16 cellular contexts compared by ENCODE assay signal in the genomic region with DNA sequence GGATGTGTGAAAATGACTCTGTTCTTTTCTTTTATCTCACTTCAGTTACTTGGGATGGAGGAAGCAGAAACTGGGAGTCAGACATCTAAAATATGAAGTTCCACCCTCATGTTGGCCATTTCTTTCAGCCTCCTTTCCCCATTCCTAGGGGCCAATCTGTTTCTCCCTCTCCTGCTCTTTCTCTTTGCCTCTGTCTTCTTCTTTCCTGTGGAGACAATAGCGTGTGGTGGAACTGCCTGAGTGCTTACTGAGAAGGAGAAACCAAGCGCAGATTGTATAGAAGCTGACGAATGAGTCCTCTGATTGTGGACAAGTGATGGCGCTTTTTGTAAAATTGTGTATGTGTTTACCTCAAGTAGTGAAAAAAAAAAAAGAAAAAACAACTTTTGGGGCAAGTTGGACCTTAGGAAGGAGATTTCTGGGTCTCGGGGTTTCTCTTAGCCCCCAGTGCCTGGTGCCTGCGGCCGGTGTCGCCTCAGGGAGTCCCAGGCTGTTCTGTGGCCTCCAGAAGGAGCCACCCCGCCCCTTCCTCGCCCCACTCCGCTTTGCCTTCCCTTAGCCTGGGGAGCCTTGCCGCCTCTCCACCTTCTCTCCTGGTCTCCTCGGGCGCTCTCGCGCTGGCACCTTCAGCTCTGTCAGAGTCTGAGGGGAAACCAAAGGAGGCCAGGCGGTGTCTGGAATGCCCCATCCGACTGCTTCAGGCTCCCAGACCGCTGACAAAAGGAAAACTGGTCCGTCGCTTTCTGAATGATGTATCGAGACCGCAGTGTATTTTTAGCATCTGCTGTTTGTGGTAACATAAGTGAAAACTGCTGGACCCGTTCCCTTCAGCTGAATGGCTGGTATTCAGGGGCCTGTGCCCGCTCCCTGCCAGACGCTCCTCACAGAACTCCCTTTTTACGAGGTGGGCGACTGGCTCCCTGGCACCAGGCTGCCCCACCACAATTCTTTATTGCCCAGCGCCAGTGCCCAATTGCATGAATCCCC. TPM values are rescaled to one million over a fixed set of nuclear protein-coding genes. Genes with fewer than 3 reads are reported as not detected.
DNase-seq lines count a peak whose midpoint lies in the region; ATAC-seq, FAIRE-seq and TF ChIP-seq lines count a peak whose summit lies in the region.
"Had no signal": no experiment of that assay in that cellular context is flagged by ENCODE, and none has a peak within 500 bp of the region (broad histone marks: within the 10 kb centered on the region; RNA-seq: fewer than 3 reads in every experiment).

No MANE protein-coding gene starts in this region.

- H3K4me3 ChIP-seq in GM23248: peak overlapping the region; percentile 61
- H3K4me3 ChIP-seq in K562: no peak overlapping the region
- peak overlapping the region; percentile 2 to 10 for H3K4me3 ChIP-seq in testis
- H3K4me3 ChIP-seq: prostate gland had no signal

- H3F3A ChIP-seq in GM23248 (ENCODE audit: insufficient read depth): peaks cover 48% of the 10 kb centered on the region

- H3K36me3 ChIP-seq in GM23248 (ENCODE audit: low read depth) (no peaks in the 10 kb centered on the region), K562 (ENCODE audit: control insufficient read depth, insufficient read depth, low read length) (no peaks in the 10 kb centered on the region), testis (ENCODE audit: low read depth, missing control alignments) (no peaks in the 10 kb centered on the region)
- H3K36me3 ChIP-seq: prostate gland had no signal

- H3K9ac ChIP-seq in GM23248 (peak overlapping the region; percentile 85), K562 (ENCODE audit: insufficient read depth in 1 of 2, low read depth in 2 of 2, low read length in 2 of 2) (no peak overlapping the region)

- intact Hi-C loops in K562 (cut with micrococcal nuclease) (no loop called here), testis (cut with DNase I; ENCODE audit: low total_unique reads) (no loop called here)

- WGBS in GM23248 (ENCODE audit: low coverage in 1 of 2, low lambda C conversion rate in 2 of 2, missing lambda C conversion rate in 2 of 2), 2 experiments: 21 to 24% methylated on average over 27 to 29 of the region's 29 CpGs
- WGBS in K562 (ENCODE audit: insufficient coverage, low coverage, missing lambda C conversion rate): 14% methylated on average over 29 of the region's 29 CpGs
- WGBS in testis, 2 donors: 61 to 82% methylated on average over 27 to 29 of the region's 29 CpGs

- H3K9me3 ChIP-seq in GM23248 (ENCODE audit: low read depth): no peaks in the 10 kb centered on the region
- no peaks in the 10 kb centered on the region for H3K9me3 ChIP-seq in K562 (replicated peaks; ENCODE audit: control insufficient read depth, insufficient read depth, low read depth, low read length)
- no peaks in the 10 kb centered on the region for H3K9me3 ChIP-seq in testis
- H3K9me3 ChIP-seq: prostate gland had no signal

- no TSS peak for BruUV-seq in K562 (replicated peaks; lab: Mats Ljungman, UMichigan)

- peaks cover 37% of the 10 kb centered on the region for H3K4me1 ChIP-seq in GM23248 (ENCODE audit: insufficient read depth)
- H3K4me1 ChIP-seq in K562 (replicated peaks in 1 of 2; ENCODE audit: control insufficient read depth in 2 of 2, insufficient read depth in 2 of 2, low read length in 2 of 2): peaks cover 0 to 3% of the 10 kb centered on the region in 2 experiments; a peak in 1 of 5 replicates
- no peaks in the 10 kb centered on the region for H3K4me1 ChIP-seq in testis
- H3K4me1 ChIP-seq: prostate gland had no signal

- DNase-seq in GM23248 (peak; percentile 92), K562 (ENCODE audit: extremely low read depth in 1 of 4, low spot score in 3 of 4) (no peak), testis (no peak), NCI-H187 treated with DMSO at 0.1 percent for 48 hours (lab: John Stamatoyannopoulos, UW) (no peak), COLO829 (ENCODE audit: low spot score) (no peak)
- no peak for DNase-seq in activated naive CD4-positive, alpha-beta T cell (lab: John Stamatoyannopoulos, UW)
- DNase-seq: activated CD4-positive, CD25-positive, alpha-beta regulatory T cell treated with anti-CD3 and anti-CD28 coated beads, Interleukin-2, amount 50 U/mL, for 72 hours; CD4-positive, alpha-beta memory T cell; EL; H9; MV-4-11; stimulated activated naive CD4-positive, alpha-beta T cell had no signal

- CTCF ChIA-PET in K562 (lab: Yijun Ruan, JAX; ENCODE audit: low intra/inter-chr PET ratio): no interaction called here

- H3K4me2 ChIP-seq in GM23248 (ENCODE audit: unreplicated experiment) (peak overlapping the region; percentile 84), K562 (ENCODE audit: insufficient read depth, low read length) (no peak overlapping the region)

- H3K9me1 ChIP-seq in K562 (ENCODE audit: control insufficient read depth, insufficient read depth, low read length): no peaks in the 10 kb centered on the region

- FAIRE-seq in K562 (lab: Jason Lieb, UNC): no peak
- FAIRE-seq: GM12891 had no signal

- H3K27ac ChIP-seq in GM23248: peak overlapping the region; percentile 95
- no peak overlapping the region for H3K27ac ChIP-seq in K562 (ENCODE audit: extremely low read depth, low read depth, low read length)
- H3K27ac ChIP-seq in layer of hippocampus (ENCODE audit: low read depth, low read length): peak overlapping the region; percentile 93
- H3K27ac ChIP-seq in testis: no peak overlapping the region
- H3K27ac ChIP-seq: prostate gland had no signal

- no peaks in the 10 kb centered on the region for H4K20me1 ChIP-seq in GM23248 (ENCODE audit: insufficient read depth)
- no peaks in the 10 kb centered on the region for H4K20me1 ChIP-seq in K562 (replicated peaks; ENCODE audit: control insufficient read depth, insufficient read depth, low read length)

- H3K79me2 ChIP-seq in GM23248 (ENCODE audit: insufficient read depth) (0 out of 2 replicates have a peak, but pooled peaks cover 5% of the 10 kb centered on the region), K562 (ENCODE audit: control insufficient read depth, insufficient read depth, low read length) (no peaks in the 10 kb centered on the region)

- H2AFZ ChIP-seq in GM23248 (peak overlapping the region; percentile 66), K562 (ENCODE audit: low read depth, low read length) (no peak overlapping the region)

- 0 out of 3 replicates have a peak, but pooled peaks have one; percentile 37 for ATAC-seq in K562

- TF ChIP-seq CTCF in K562 (IDR thresholded peaks at IDR 0.05 in 2 of 3, conservative IDR thresholded peaks at IDR 0.05 in 1 of 3; ENCODE audit: insufficient read depth in 2 of 3, low read depth in 1 of 3, low read length in 3 of 3): no peak
- TF ChIP-seq CTCF in testis (IDR thresholded peaks at IDR 0.05): no peak

- POLR2A ChIA-PET in K562 (lab: Yijun Ruan, JAX): interaction anchor here (1.2 kb wide), 1 partner anchor 15 kb away, joined by 3 read pairs; no protein-coding TSS in a partner anchor

- H3K9me2 ChIP-seq in GM23248 (ENCODE audit: insufficient read depth): no peaks in the 10 kb centered on the region

- in situ Hi-C loops in GM23248 (cut with MboI) (loop anchor here (5.0 to 25.0 kb wide), 2 partner anchors 46 to 166 kb away; a partner anchor contains a TSS), K562 (cut with MboI) (no loop called here)

- TF ChIP-seq RAD21 in K562 (CRISPR knock-in tag; conservative IDR thresholded peaks at IDR 0.05 in 1 of 2, IDR thresholded peaks at IDR 0.05 in 1 of 2): no peak

- TF ChIP-seq POLR2A in K562 (conservative IDR thresholded peaks at IDR 0.05): no peak
- no peak for TF ChIP-seq POLR2A in testis (IDR thresholded peaks at IDR 0.05)

- H3K27me3 ChIP-seq in GM23248 (replicated peaks; ENCODE audit: insufficient read depth) (no peaks in the 10 kb centered on the region), K562 (ENCODE audit: control insufficient read depth in 2 of 2, insufficient read depth in 2 of 2, low read length in 2 of 2) (peaks cover 24 to 25% of the 10 kb centered on the region in 2 experiments; a peak in 4 of 5 replicates), layer of hippocampus (ENCODE audit: control insufficient read depth, insufficient read depth, low read length) (no peaks in the 10 kb centered on the region), testis (no peaks in the 10 kb centered on the region)

- no peak for TF ChIP-seq EP300 in K562 (IDR thresholded peaks at IDR 0.05; ENCODE audit: low read length)

RNA-seq across cellular contexts. Expression of a gene that starts 30.1 kb away (rescaled TPM):
- 16.2 and 26.1 TPM in 2 replicates for total RNA-seq in GM23248 (2014; rRNA removed; shearing (Covaris generic))
- polyA plus RNA-seq in GM23248 (2016; fragmentation: Nextera tagmentation; extraction: Ambion mirVana): 19.5 and 20.5 TPM in 2 replicates
- 0.69 TPM in 1 of 2 replicates, not detected in the other for total RNA-seq in K562 (2011; cell fraction: chromatin; rRNA removed; ENCODE audit: low replicate concordance)
- total RNA-seq in K562 (2011; cell fraction: nucleolus; rRNA removed): not detected in 2 replicates
- total RNA-seq in K562 (2011; cell fraction: nucleoplasm; rRNA removed): not detected in 2 replicates
- total RNA-seq in K562 (2014; rRNA removed): not detected in 2 replicates
- 0.33 TPM in 1 of 2 replicates, not detected in the other for total RNA-seq in K562 (2014; rRNA removed; fragmentation: Illumina TruSeq; extraction: Trizol)
- total RNA-seq in K562 (2015; rRNA removed; fragmentation: Illumina TruSeq; extraction: Trizol): 0.19 and 0.76 TPM in 2 replicates
- total RNA-seq in K562 (2021): 0.31 and 0.33 TPM in 2 replicates
- 0.09 and 0.25 TPM in 2 replicates for polyA plus RNA-seq in K562 (2011; rRNA removed)
- not detected in 2 replicates for polyA plus RNA-seq in K562 (2011; cell fraction: cytosol; rRNA removed)
- polyA plus RNA-seq in K562 (2011; cell fraction: nucleus; rRNA removed): 0.22 and 0.24 TPM in 2 replicates
- polyA plus RNA-seq in K562 (2012): 0.14 and 0.25 TPM in 2 replicates
- not detected in 2 replicates for polyA plus RNA-seq in K562 (2014; fragmentation: Illumina TruSeq; extraction: Trizol)
- polyA plus RNA-seq in K562 (2014; fragmentation: Nextera tagmentation; extraction: Ambion mirVana): under 1 TPM; 0.06 to 0.10 TPM
- 0.28 TPM in 1 of 2 replicates, not detected in the other for polyA plus RNA-seq in K562 (2014; rRNA removed)
- polyA minus RNA-seq in K562 (2011; rRNA and poly(A)+ RNA removed): not detected in 2 replicates
- polyA minus RNA-seq in K562 (2011; cell fraction: cytosol; rRNA and poly(A)+ RNA removed): not detected in 2 replicates
- polyA minus RNA-seq in K562 (2011; cell fraction: nucleus; rRNA and poly(A)+ RNA removed): 0.78 TPM in 1 of 2 replicates, not detected in the other
- 10 to 100 TPM; 10.6 to 10.9 TPM for total RNA-seq in testis
- polyA plus RNA-seq in testis (ENCODE audit: insufficient read depth, low read depth, low replicate concordance): 38.3 TPM

RNA-seq across cellular contexts. Expression of a gene that starts 46.2 kb away (rescaled TPM):
- total RNA-seq in GM23248 (2014; rRNA removed; shearing (Covaris generic)): 935 and 1,005 TPM in 2 replicates
- polyA plus RNA-seq in GM23248 (2016; fragmentation: Nextera tagmentation; extraction: Ambion mirVana) (575 and 584 TPM in 2 replicates), K562 (2011; rRNA removed) (0.06 TPM in 1 of 2 replicates, not detected in the other), K562 (2014; fragmentation: Illumina TruSeq; extraction: Trizol) (not detected in 2 replicates), K562 (2014; fragmentation: Nextera tagmentation; extraction: Ambion mirVana) (not detected), K562 (2014; rRNA removed) (0.01 TPM in 1 of 2 replicates, not detected in the other), testis (ENCODE audit: insufficient read depth, low read depth, low replicate concordance) (1.4 TPM)
- total RNA-seq in K562 (2011; cell fraction: chromatin; rRNA removed; ENCODE audit: low replicate concordance): not detected in 2 replicates
- total RNA-seq in K562 (2011; cell fraction: nucleolus; rRNA removed): not detected in 2 replicates
- not detected in 2 replicates for total RNA-seq in K562 (2011; cell fraction: nucleoplasm; rRNA removed)
- total RNA-seq in K562 (2014; rRNA removed) (not detected in 2 replicates), K562 (2014; rRNA removed; fragmentation: Illumina TruSeq; extraction: Trizol) (not detected in 2 replicates), K562 (2015; rRNA removed; fragmentation: Illumina TruSeq; extraction: Trizol) (0.08 TPM in 1 of 2 replicates, not detected in the other), K562 (2021) (0.20 and 0.34 TPM in 2 replicates), testis (1 to 10 TPM; 1.6 to 1.8 TPM)
- not detected in 2 replicates for polyA plus RNA-seq in K562 (2011; cell fraction: cytosol; rRNA removed)
- polyA plus RNA-seq in K562 (2011; cell fraction: nucleus; rRNA removed): not detected in 2 replicates
- under 0.01 TPM in 1 of 2 replicates, not detected in the other for polyA plus RNA-seq in K562 (2012)
- polyA minus RNA-seq in K562 (2011; rRNA and poly(A)+ RNA removed): 0.04 TPM in 1 of 2 replicates, not detected in the other
- polyA minus RNA-seq in K562 (2011; cell fraction: cytosol; rRNA and poly(A)+ RNA removed): not detected in 2 replicates
- polyA minus RNA-seq in K562 (2011; cell fraction: nucleus; rRNA and poly(A)+ RNA removed): not detected in 2 replicates
- total RNA-seq: CD4-positive, alpha-beta memory T cell; T-helper 1 cell treated with Interleukin-12 subunit alpha and Interleukin-12 subunit beta and Interleukin-4 antibody, amounts not matched to agents 30 ng/mL and 1 ng/mL, for 36 hours had no signal
- polyA plus RNA-seq: CD4-positive, alpha-beta memory T cell had no signal

RNA-seq across cellular contexts. Expression of a gene that starts 56.3 kb away (rescaled TPM):
- total RNA-seq in GM23248 (2014; rRNA removed; shearing (Covaris generic)): 13.2 and 18.5 TPM in 2 replicates
- 11.9 and 13.0 TPM in 2 replicates for polyA plus RNA-seq in GM23248 (2016; fragmentation: Nextera tagmentation; extraction: Ambion mirVana)
- total RNA-seq in K562 (2011; cell fraction: chromatin; rRNA removed; ENCODE audit: low replicate concordance): 13.8 and 84.9 TPM in 2 replicates
- total RNA-seq in K562 (2011; cell fraction: nucleolus; rRNA removed): 10.0 and 17.0 TPM in 2 replicates
- total RNA-seq in K562 (2011; cell fraction: nucleoplasm; rRNA removed): 27.4 and 31.5 TPM in 2 replicates
- 39.0 and 40.5 TPM in 2 replicates for total RNA-seq in K562 (2014; rRNA removed)
- 68.9 and 89.7 TPM in 2 replicates for total RNA-seq in K562 (2014; rRNA removed; fragmentation: Illumina TruSeq; extraction: Trizol)
- 61.1 and 61.5 TPM in 2 replicates for total RNA-seq in K562 (2015; rRNA removed; fragmentation: Illumina TruSeq; extraction: Trizol)
- 68.4 and 92.5 TPM in 2 replicates for total RNA-seq in K562 (2021)
- polyA plus RNA-seq in K562 (2011; rRNA removed): 36.9 and 49.8 TPM in 2 replicates
- 7.7 and 14.0 TPM in 2 replicates for polyA plus RNA-seq in K562 (2011; cell fraction: cytosol; rRNA removed)
- 17.3 and 17.5 TPM in 2 replicates for polyA plus RNA-seq in K562 (2011; cell fraction: nucleus; rRNA removed)
- polyA plus RNA-seq in K562 (2012): 31.7 and 61.7 TPM in 2 replicates
- 76.8 and 81.3 TPM in 2 replicates for polyA plus RNA-seq in K562 (2014; fragmentation: Illumina TruSeq; extraction: Trizol)
- 10 to 100 TPM; 17.5 to 21.0 TPM for polyA plus RNA-seq in K562 (2014; fragmentation: Nextera tagmentation; extraction: Ambion mirVana)
- 50.2 and 66.6 TPM in 2 replicates for polyA plus RNA-seq in K562 (2014; rRNA removed)
- polyA minus RNA-seq in K562 (2011; rRNA and poly(A)+ RNA removed): 42.8 and 58.4 TPM in 2 replicates
- 20.0 and 23.5 TPM in 2 replicates for polyA minus RNA-seq in K562 (2011; cell fraction: cytosol; rRNA and poly(A)+ RNA removed)
- polyA minus RNA-seq in K562 (2011; cell fraction: nucleus; rRNA and poly(A)+ RNA removed): 16.2 and 27.1 TPM in 2 replicates
- total RNA-seq in testis: 10 to 100 TPM in 1 of 2 donors, 1 to 10 TPM in 1; 9.8 to 12.6 TPM
- 14.8 TPM for polyA plus RNA-seq in testis (ENCODE audit: insufficient read depth, low read depth, low replicate concordance)

Comparison
In these comparisons a context has a peak if more than half of its experiments do, and no peak if none do; other contexts are left out.
1. H3K27ac ChIP-seq: peak in GM23248 (single experiment) and layer of hippocampus (single experiment); none in K562 (single experiment) and testis (0 of 2).
2. RNA of a gene that starts 46.2 kb away (total RNA-seq): 935 to 1,005 TPM in GM23248; 1.6 to 1.8 TPM in testis and 0.08 to 0.34 TPM in K562; every median in the first group is over 100 times any median in the second.